Comparison of ENCODE assay signal across 11 cellular contexts in genomic region chr18:40868110-40868858, GRCh38.
A peak's percentile ranks its signal among the peaks of the same experiment; 100 is the strongest.
DNase-seq lines count a peak whose midpoint lies in the region; ATAC-seq and TF ChIP-seq lines count a peak whose summit lies in the region.
"Had no signal": no experiment of that assay in that cellular context is flagged by ENCODE, and none has a peak within 500 bp of the region (broad histone marks: within the 10 kb centered on the region; RNA-seq: fewer than 3 reads in every experiment).

No MANE protein-coding gene starts in this region.

- no peaks in the 10 kb centered on the region for H3K79me2 ChIP-seq in smooth muscle cell (ENCODE audit: low read depth)

- H3K27ac Mint-ChIP-seq in HFFc6: peak overlapping the region; percentile 74

- H3K36me3 ChIP-seq in SJSA1 (no peaks in the 10 kb centered on the region), smooth muscle cell (ENCODE audit: low read depth) (no peaks in the 10 kb centered on the region)
- H3K36me3 ChIP-seq: colonic mucosa, right atrium auricular region had no signal

- peaks cover 9% of the 10 kb centered on the region for H3K9me3 Mint-ChIP-seq in HFFc6

- peak overlapping the region; percentile 83 for H3K27ac ChIP-seq in SJSA1
- peak overlapping the region; percentile 98 for H3K27ac ChIP-seq in smooth muscle cell (ENCODE audit: low read depth)
- H3K27ac ChIP-seq: colonic mucosa, right atrium auricular region had no signal

- H3K9ac ChIP-seq in smooth muscle cell (ENCODE audit: low read depth): peak overlapping the region; percentile 92

- no peaks in the 10 kb centered on the region for H3K9me3 ChIP-seq in SJSA1 (replicated peaks)
- no peaks in the 10 kb centered on the region for H3K9me3 ChIP-seq in smooth muscle cell (replicated peaks; ENCODE audit: low read depth)
- H3K9me3 ChIP-seq: colonic mucosa, right atrium auricular region had no signal

- no peak for ATAC-seq in HG03521 (IDR thresholded peaks at IDR 0.05; ENCODE audit: unreplicated experiment)
- ATAC-seq in stimulated activated naive CD8-positive, alpha-beta T cell treated with anti-CD3 and anti-CD28 coated beads, Interleukin-15, Interleukin-2, amounts not matched to agents 100 U/mL and 50 U/mL, for 24 hours: no peak

- H3K27me3 Mint-ChIP-seq in HFFc6 (ENCODE audit: insufficient read depth): peaks cover 3% of the 10 kb centered on the region; the same call in 1 of the 2 replicates

- H2AFZ ChIP-seq in smooth muscle cell (ENCODE audit: low read depth): peak overlapping the region; percentile 61

- peak; percentile 88 for DNase-seq in HFFc6
- peak; percentile 60 to 69 for DNase-seq in SJSA1 (ENCODE audit: low read depth in 1 of 2, low spot score in 2 of 2)
- peak; percentile 98 for DNase-seq in fibroblast of pulmonary artery (ENCODE audit: low read depth)
- DNase-seq in smooth muscle cell (lab: John Stamatoyannopoulos, UW; ENCODE audit: unreplicated experiment): no peak
- no peak for DNase-seq in stimulated activated naive CD8-positive, alpha-beta T cell treated with anti-CD3 and anti-CD28 coated beads, Interleukin-15, Interleukin-2, amounts not matched to agents 100 U/mL and 50 U/mL, for 24 hours
- no peak for DNase-seq in NCI-H2171 (lab: John Stamatoyannopoulos, UW)
- DNase-seq: activated gamma-delta T cell treated with Interleukin-2 at 50 U/mL for 16 hours, colonic mucosa, NCI-H2107 had no signal

- peaks cover 18% of the 10 kb centered on the region for H3K4me1 ChIP-seq in SJSA1 (replicated peaks)
- H3K4me1 ChIP-seq in smooth muscle cell (ENCODE audit: low read depth): peaks cover 13% of the 10 kb centered on the region
- H3K4me1 ChIP-seq: colonic mucosa, right atrium auricular region had no signal

- no peaks in the 10 kb centered on the region; the same call in 1 of the 2 replicates for H3K36me3 Mint-ChIP-seq in HFFc6 (ENCODE audit: low read depth)

- TF ChIP-seq CTCF in HFFc6 (IDR thresholded peaks at IDR 0.05): no peak
- TF ChIP-seq CTCF in fibroblast of pulmonary artery (IDR thresholded peaks at IDR 0.05; ENCODE audit: low read length, missing control alignments): no peak
- no peak for TF ChIP-seq CTCF in smooth muscle cell (IDR thresholded peaks at IDR 0.05; ENCODE audit: borderline replicate concordance, insufficient read depth, poor library complexity, severe bottlenecking)

- H4K20me1 ChIP-seq in smooth muscle cell (ENCODE audit: low read depth): no peaks in the 10 kb centered on the region

- H3K4me3 ChIP-seq in SJSA1 (no peak overlapping the region), fibroblast of pulmonary artery (replicated peaks; ENCODE audit: low read depth, low read length) (no peak overlapping the region), smooth muscle cell (no peak overlapping the region)
- H3K4me3 ChIP-seq: colonic mucosa, right atrium auricular region had no signal

- H3K4me1 Mint-ChIP-seq in HFFc6 (ENCODE audit: low read depth): peaks cover 20% of the 10 kb centered on the region

- no peaks in the 10 kb centered on the region for H3K27me3 ChIP-seq in SJSA1 (replicated peaks)
- no peaks in the 10 kb centered on the region for H3K27me3 ChIP-seq in smooth muscle cell (ENCODE audit: low read depth)
- H3K27me3 ChIP-seq: colonic mucosa, right atrium auricular region had no signal

- H3F3A ChIP-seq in smooth muscle cell (ENCODE audit: low read depth): peaks cover 10% of the 10 kb centered on the region

- H3K4me2 ChIP-seq in smooth muscle cell: peak overlapping the region; percentile 73

- 15% methylated on average over 4 of the region's 4 CpGs for whole genome bisulfite sequencing in smooth muscle cell (ENCODE audit: low lambda C conversion rate)

- peak overlapping the region; percentile 29; the same call in 1 of the 2 replicates for H3K4me3 Mint-ChIP-seq in HFFc6

Comparison
In these comparisons a context has a peak if more than half of its experiments do, and no peak if none do; other contexts are left out.
1. DNase-seq: peak in HFFc6 (single experiment), SJSA1 (2 of 2) and fibroblast of pulmonary artery (single experiment); none in smooth muscle cell (single experiment), stimulated activated naive CD8-positive, alpha-beta T cell treated with anti-CD3 and anti-CD28 coated beads, Interleukin-15, Interleukin-2, amounts not matched to agents 100 U/mL and 50 U/mL, for 24 hours (single experiment) and NCI-H2171 (single experiment).